Comparison of ENCODE assay signal across 19 cellular contexts in genomic region chr5:172167893-172168292, GRCh38. TPM values are rescaled to one million over a fixed set of nuclear protein-coding genes. Genes with fewer than 3 reads are reported as not detected.
DNase-seq lines count a peak whose midpoint lies in the region; ATAC-seq and TF ChIP-seq lines count a peak whose summit lies in the region.
"Had no signal": no experiment of that assay in that cellular context is flagged by ENCODE, and none has a peak within 500 bp of the region (broad histone marks: within the 10 kb centered on the region; RNA-seq: fewer than 3 reads in every experiment).

No MANE protein-coding gene starts in this region.

- no peak overlapping the region for H4K91ac ChIP-seq in IMR-90 (ENCODE audit: insufficient read depth, low read depth, low read length)

- no peak overlapping the region for H3K18ac ChIP-seq in IMR-90 (ENCODE audit: low read depth, low read length)

- intact Hi-C loops in IMR-90 (cut with micrococcal nuclease) (no loop called here), breast epithelium (cut with DNase I; ENCODE audit: low total_unique reads) (no loop called here)

- no peak overlapping the region for H4K5ac ChIP-seq in IMR-90 (ENCODE audit: low read depth, low read length)

- DNase-seq in IMR-90 (no peak), fibroblast of lung (ENCODE audit: low read depth in 2 of 2) (peak in 1 of 2 donors; percentile 68), NCI-H187 (lab: John Stamatoyannopoulos, UW) (no peak), breast epithelium (ENCODE audit: low spot score in 2 of 2) (no peak), mesenteric fat pad (ENCODE audit: low spot score) (no peak)
- DNase-seq in naive thymus-derived CD8-positive, alpha-beta T cell = no peak
- DNase-seq: activated CD4-positive, alpha-beta T cell treated with anti-CD3 and anti-CD28 coated beads, Interleukin-2, amount 50 U/mL, for 4 hours; activated gamma-delta T cell treated with Interleukin-2 at 50 U/mL for 16 hours; left cardiac atrium; NCI-H1105 treated with DMSO at 0.1 percent for 48 hours; stimulated activated CD4-positive, alpha-beta T cell treated with anti-CD3 and anti-CD28 coated beads, Interleukin-15, amount 100 ng/mL, for 24 hours; T-helper 2 cell had no signal

- in situ Hi-C loops in IMR-90 (cut with MboI; ENCODE audit: low sequenced_read_pairs) = no loop called here

- peaks cover 2 to 56% (median 4%) of the 10 kb centered on the region in 3 donors for H3K36me3 Mint-ChIP-seq in naive thymus-derived CD8-positive, alpha-beta T cell

- H3K4me1 ChIP-seq in BLaER1 = peaks cover 98% of the 10 kb centered on the region
- H3K4me1 ChIP-seq in IMR-90 (ENCODE audit: control insufficient read depth, insufficient read depth, low read length) = peaks cover 17% of the 10 kb centered on the region
- peaks cover 14% of the 10 kb centered on the region for H3K4me1 ChIP-seq in fibroblast of lung (ENCODE audit: control insufficient read depth, extremely low read depth, insufficient read depth, low read length)
- peaks cover 0 to 4% of the 10 kb centered on the region in 2 donors for H3K4me1 ChIP-seq in breast epithelium

- peaks cover 61% of the 10 kb centered on the region for H4K20me1 ChIP-seq in BLaER1
- H4K20me1 ChIP-seq in IMR-90 (ENCODE audit: insufficient read depth, low read length) = peaks cover 59% of the 10 kb centered on the region
- no peaks in the 10 kb centered on the region for H4K20me1 ChIP-seq in fibroblast of lung (ENCODE audit: control insufficient read depth, extremely low read depth, insufficient read depth, low read length)

- H3K27me3 ChIP-seq in BLaER1 (no peaks in the 10 kb centered on the region), IMR-90 (ENCODE audit: control insufficient read depth, insufficient read depth, low read length) (no peaks in the 10 kb centered on the region), fibroblast of lung (ENCODE audit: control insufficient read depth, insufficient read depth, low read length) (no peaks in the 10 kb centered on the region), breast epithelium (no peaks in the 10 kb centered on the region)

- no peak overlapping the region for H3K23ac ChIP-seq in IMR-90 (ENCODE audit: low read depth, low read length)

- peak overlapping the region; percentile 83 to 100 (median 92) for H3K27ac Mint-ChIP-seq in naive thymus-derived CD8-positive, alpha-beta T cell
- H3K27ac Mint-ChIP-seq: type B pancreatic cell had no signal

- H3K79me2 ChIP-seq in fibroblast of lung (ENCODE audit: control insufficient read depth, insufficient read depth, low read length) = peaks cover 9% of the 10 kb centered on the region

- no peak overlapping the region for H3K4me3 ChIP-seq in BLaER1
- no peak overlapping the region for H3K4me3 ChIP-seq in IMR-90 (ENCODE audit: insufficient read depth, low read depth, low read length)
- H3K4me3 ChIP-seq in fibroblast of lung (replicated peaks in 1 of 4; ENCODE audit: control extremely low read depth in 1 of 4, insufficient read depth in 1 of 4, low read depth in 3 of 4, low read length in 4 of 4) = no peak overlapping the region
- no peak overlapping the region for H3K4me3 ChIP-seq in breast epithelium

- POLR2A ChIA-PET in IMR-90 (lab: Charles Lee; ENCODE audit: unreplicated experiment) = no interaction called here
- POLR2A ChIA-PET in naive thymus-derived CD8-positive, alpha-beta T cell (lab: Charles Lee) = interaction anchor here (1.0 to 2.5 kb wide), 3 partner anchors 13 to 19 kb away, joined by 3 to 15 read pairs (median 3); no protein-coding TSS in a partner anchor

- H3K9me1 ChIP-seq in IMR-90 (ENCODE audit: insufficient read depth, low read length) = peaks cover 41% of the 10 kb centered on the region

- no peak overlapping the region for H4K8ac ChIP-seq in IMR-90 (ENCODE audit: low read depth in 2 of 2, low read length in 2 of 2)

- H2BK120ac ChIP-seq in IMR-90 (ENCODE audit: low read depth, low read length) = no peak overlapping the region

- 0 out of 2 replicates have a peak overlapping the region, but pooled peaks have one; percentile 14 for H2AK5ac ChIP-seq in IMR-90 (ENCODE audit: low read depth, low read length)

- H2AK9ac ChIP-seq in IMR-90 (replicated peaks; ENCODE audit: low read depth, low read length, poor library complexity) = no peak overlapping the region

- H3K4me1 Mint-ChIP-seq in naive thymus-derived CD8-positive, alpha-beta T cell = peaks cover 39 to 93% (median 89%) of the 10 kb centered on the region in 4 donors

- H3K9me3 Mint-ChIP-seq in naive thymus-derived CD8-positive, alpha-beta T cell = no peaks in the 10 kb centered on the region
- H3K9me3 Mint-ChIP-seq: type B pancreatic cell had no signal

- BruUV-seq in IMR-90 (replicated peaks; lab: Mats Ljungman, UMichigan) = no TSS peak

- CTCF ChIA-PET in IMR-90 (lab: Yijun Ruan, JAX) = interaction anchor here (1.4 kb wide), 1 partner anchor 45 kb away, joined by 3 read pairs; no protein-coding TSS in a partner anchor

- H2AFZ ChIP-seq in IMR-90 (replicated peaks; ENCODE audit: low read length, poor library complexity) = peak overlapping the region; percentile 56
- H2AFZ ChIP-seq in fibroblast of lung (ENCODE audit: low read length) = no peak overlapping the region

- H3K14ac ChIP-seq in IMR-90 (replicated peaks; ENCODE audit: low read depth, low read length) = peak overlapping the region; percentile 19; the same call in 1 of the 2 replicates

- no peak overlapping the region for H3K4ac ChIP-seq in IMR-90 (ENCODE audit: low read depth, low read length)

- H3K56ac ChIP-seq in IMR-90 (ENCODE audit: extremely low read depth, insufficient read depth, low read length) = no peak overlapping the region

- WGBS in IMR-90 (ENCODE audit: extremely low coverage in 2 of 2, insufficient read length in 1 of 2), 2 experiments = 75% methylated on average over 4 of the region's 7 CpGs; no CpG with 5 or more reads in 1 of the 2 experiments

- H3K4me3 Mint-ChIP-seq in naive thymus-derived CD8-positive, alpha-beta T cell = peak overlapping the region in 9 of 10 donors; percentile 24 to 83 (median 62)
- H3K4me3 Mint-ChIP-seq: type B pancreatic cell had no signal

- H3K9ac ChIP-seq in BLaER1 (peak overlapping the region; percentile 60), IMR-90 (ENCODE audit: low read depth, low read length) (no peak overlapping the region), fibroblast of lung (ENCODE audit: insufficient read depth, low read length) (no peak overlapping the region)

- no peak overlapping the region for H2BK15ac ChIP-seq in IMR-90 (ENCODE audit: low read depth, low read length)

- H3K4me2 ChIP-seq in BLaER1 (peak overlapping the region; percentile 90), IMR-90 (ENCODE audit: low read depth, low read length) (no peak overlapping the region), fibroblast of lung (ENCODE audit: extremely low read depth, insufficient read depth, low read length) (peak overlapping the region; percentile 80)

- no peak overlapping the region for H2BK20ac ChIP-seq in IMR-90 (ENCODE audit: low read depth, low read length)

- no peak for TF ChIP-seq POLR2A in IMR-90 (IDR thresholded peaks at IDR 0.05; ENCODE audit: low read depth, low read length)
- TF ChIP-seq POLR2A in breast epithelium (IDR thresholded peaks at IDR 0.05) = no peak

- dilution Hi-C loops in IMR-90 (cut with HindIII; ENCODE audit: low sequenced_read_pairs, unreplicated experiment) = no loop called here

- H3K79me1 ChIP-seq in IMR-90 (ENCODE audit: low read depth in 1 of 2, low read length in 2 of 2) = peaks cover 38 to 80% of the 10 kb centered on the region in 2 experiments

- no peaks in the 10 kb centered on the region for H3K27me3 Mint-ChIP-seq in naive thymus-derived CD8-positive, alpha-beta T cell
- H3K27me3 Mint-ChIP-seq: type B pancreatic cell had no signal

- H2BK5ac ChIP-seq in IMR-90 (ENCODE audit: low read depth, low read length, poor library complexity, severe bottlenecking) = no peak overlapping the region

- H3K36me3 ChIP-seq in BLaER1 (peaks cover 46% of the 10 kb centered on the region), IMR-90 (ENCODE audit: control insufficient read depth, insufficient read depth, low read length) (peaks cover 6% of the 10 kb centered on the region; the same call in 1 of the 2 replicates), fibroblast of lung (ENCODE audit: control insufficient read depth, insufficient read depth, low read length) (no peaks in the 10 kb centered on the region), breast epithelium (no peaks in the 10 kb centered on the region)

- no peak for TF ChIP-seq CTCF in IMR-90 (conservative IDR thresholded peaks at IDR 0.05; ENCODE audit: low read depth, low read length)
- TF ChIP-seq CTCF in fibroblast of lung (conservative IDR thresholded peaks at IDR 0.05 in 1 of 2, IDR thresholded peaks at IDR 0.05 in 1 of 2; ENCODE audit: low read depth in 1 of 2, low read length in 2 of 2) = no peak
- no peak for TF ChIP-seq CTCF in breast epithelium (IDR thresholded peaks at IDR 0.05)

- no peak for ATAC-seq in IMR-90 (ENCODE audit: low read depth)
- ATAC-seq in naive thymus-derived CD8-positive, alpha-beta T cell = no peak
- ATAC-seq in HG02763 (IDR thresholded peaks at IDR 0.05; ENCODE audit: unreplicated experiment) = no peak
- ATAC-seq: HepG2 had no signal

- H3K27ac ChIP-seq in BLaER1 (peak overlapping the region; percentile 85), IMR-90 (ENCODE audit: insufficient read depth, low read length) (no peak overlapping the region), fibroblast of lung (ENCODE audit: insufficient read depth, low read length) (peak overlapping the region; percentile 20), breast epithelium (no peak overlapping the region)

- no peak for TF ChIP-seq RAD21 in IMR-90 (IDR thresholded peaks at IDR 0.05; ENCODE audit: low read length)

- H3K9me3 ChIP-seq in BLaER1 = no peaks in the 10 kb centered on the region
- no peaks in the 10 kb centered on the region for H3K9me3 ChIP-seq in IMR-90 (ENCODE audit: control insufficient read depth, insufficient read depth, low read length)
- H3K9me3 ChIP-seq in fibroblast of lung (ENCODE audit: control insufficient read depth, insufficient read depth, low read depth, low read length) = no peaks in the 10 kb centered on the region
- no peaks in the 10 kb centered on the region for H3K9me3 ChIP-seq in breast epithelium

RNA-seq across cellular contexts. Expression of gene STK10, which starts 20.1 kb away (rescaled TPM):
- total RNA-seq in IMR-90 (2012; rRNA removed) (15.4 and 16.4 TPM in 2 replicates), fibroblast of lung (8.5 and 16.0 TPM in 2 replicates), breast epithelium (10 to 100 TPM; 17.1 to 32.5 (median 23.3) TPM), mesenteric fat pad (82.2 TPM)
- polyA plus RNA-seq in IMR-90 (2012; rRNA removed) (17.8 and 18.5 TPM in 2 replicates), fibroblast of lung (8.9 and 11.5 TPM in 2 replicates)
- 8.9 and 15.5 TPM in 2 replicates for polyA plus RNA-seq in IMR-90 (2012; cell fraction: cytosol; rRNA removed)
- polyA plus RNA-seq in IMR-90 (2012; cell fraction: nucleus; rRNA removed; ENCODE audit: low replicate concordance) = 49.7 and 83.4 TPM in 2 replicates
- 16.6 and 18.1 TPM in 2 replicates for polyA plus RNA-seq in fibroblast of lung (2012)
- 31.8 and 36.2 TPM in 2 replicates for polyA minus RNA-seq in fibroblast of lung (ENCODE audit: low replicate concordance)
- 100 to 1,000 TPM; 351 to 360 TPM for total RNA-seq in naive thymus-derived CD8-positive, alpha-beta T cell
- polyA plus RNA-seq in naive thymus-derived CD8-positive, alpha-beta T cell = 100 to 1,000 TPM in 1 of 3 donors, 10 to 100 TPM in 2; 44.6 to 128 (median 62.1) TPM

RNA-seq across cellular contexts. Expression of gene EFCAB9, which starts 26.1 kb away (rescaled TPM):
- not detected in 2 replicates for total RNA-seq in IMR-90 (2012; rRNA removed)
- not detected in 2 replicates for polyA plus RNA-seq in IMR-90 (2012; rRNA removed)
- polyA plus RNA-seq in IMR-90 (2012; cell fraction: cytosol; rRNA removed) = not detected in 2 replicates
- polyA plus RNA-seq in IMR-90 (2012; cell fraction: nucleus; rRNA removed; ENCODE audit: low replicate concordance) = not detected in 2 replicates
- not detected in 2 replicates for total RNA-seq in fibroblast of lung
- polyA plus RNA-seq in fibroblast of lung = not detected in 2 replicates
- not detected in 2 replicates for polyA plus RNA-seq in fibroblast of lung (2012)
- not detected in 2 replicates for polyA minus RNA-seq in fibroblast of lung (ENCODE audit: low replicate concordance)
- not detected for total RNA-seq in naive thymus-derived CD8-positive, alpha-beta T cell
- polyA plus RNA-seq in naive thymus-derived CD8-positive, alpha-beta T cell = not detected
- not detected for total RNA-seq in breast epithelium
- not detected for total RNA-seq in mesenteric fat pad
- total RNA-seq: bronchial epithelial cell, Daoy, HepG2, left cardiac atrium, omental fat pad had no signal
- polyA plus RNA-seq: HepG2 had no signal

Comparison
In these comparisons a context has a peak if more than half of its experiments do, and no peak if none do; other contexts are left out.
1. H3K27ac ChIP-seq: peak in BLaER1 (single experiment) and fibroblast of lung (single experiment); none in IMR-90 (single experiment) and breast epithelium (0 of 2).